14 cellular contexts compared by ENCODE assay signal in the genomic region with DNA sequence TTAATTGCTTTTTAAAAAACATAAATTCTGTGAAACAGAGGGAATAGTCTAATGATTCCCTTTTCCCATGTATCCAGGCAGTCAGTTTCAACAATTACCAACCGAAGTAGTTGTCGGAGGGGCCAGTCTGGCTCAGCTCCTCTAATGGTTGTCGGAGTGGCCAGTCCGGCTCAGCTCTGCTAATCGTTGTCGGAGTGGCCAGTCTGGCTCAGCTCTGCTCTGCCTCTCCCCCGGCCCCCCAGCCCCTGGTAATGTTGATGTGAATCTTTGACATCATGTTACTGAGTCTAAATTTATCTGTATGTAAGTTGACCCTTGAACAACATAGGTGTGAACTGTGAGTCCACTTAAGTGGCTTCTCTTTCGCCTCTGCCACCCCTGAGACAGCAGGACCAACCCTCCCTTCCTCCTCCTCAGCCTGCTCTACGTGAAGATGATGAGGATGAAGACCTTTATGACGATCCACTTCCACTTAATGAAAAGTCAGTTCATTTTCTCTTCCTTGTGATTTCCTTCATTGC. TPM values are rescaled to one million over a fixed set of nuclear protein-coding genes. Genes with fewer than 3 reads are reported as not detected.
DNase-seq lines count a peak whose midpoint lies in the region; ATAC-seq and TF ChIP-seq lines count a peak whose summit lies in the region.
"Had no signal": no experiment of that assay in that cellular context is flagged by ENCODE, and none has a peak within 500 bp of the region (broad histone marks: within the 10 kb centered on the region; RNA-seq: fewer than 3 reads in every experiment).

No MANE protein-coding gene starts in this region.

- H3K27ac ChIP-seq in right cardiac atrium (ENCODE audit: low read length), result no peak overlapping the region
- H3K27ac ChIP-seq in RWPE1, result peak overlapping the region; percentile 28; the same call in 1 of the 2 replicates
- no peak overlapping the region for H3K27ac ChIP-seq in suprapubic skin
- H3K27ac ChIP-seq: BLaER1 had no signal

- CTCF ChIA-PET in RWPE1 (lab: Yijun Ruan, JAX), result interaction anchor here (0.6 to 1.0 kb wide), 2 partner anchors 9 to 15 kb away, joined by 5 read pairs; no protein-coding TSS in a partner anchor

- ATAC-seq in Right ventricle myocardium inferior, result no peak
- no peak for ATAC-seq in right cardiac atrium
- ATAC-seq in GM21786 (IDR thresholded peaks at IDR 0.05; ENCODE audit: unreplicated experiment), result no peak

- no peak for TF ChIP-seq EP300 in suprapubic skin (IDR thresholded peaks at IDR 0.05)

- H3K36me3 ChIP-seq in suprapubic skin, result peaks cover 89% of the 10 kb centered on the region

- TF ChIP-seq CTCF in RWPE1 (conservative IDR thresholded peaks at IDR 0.05; ENCODE audit: low read depth) (no peak), suprapubic skin (IDR thresholded peaks at IDR 0.05) (no peak)

- POLR2A ChIA-PET in RWPE1 (lab: Yijun Ruan, JAX; ENCODE audit: low non-redundant PET), result no interaction called here

- 83% methylated on average over 10 of the region's 10 CpGs for WGBS in right cardiac atrium
- 90% methylated on average over 10 of the region's 10 CpGs for WGBS in suprapubic skin

- H3K9me3 ChIP-seq in right cardiac atrium (ENCODE audit: control insufficient read depth, low read length), result no peaks in the 10 kb centered on the region
- no peaks in the 10 kb centered on the region for H3K9me3 ChIP-seq in suprapubic skin
- H3K9me3 ChIP-seq: BLaER1 had no signal

- no peak for TF ChIP-seq POLR2A in suprapubic skin (IDR thresholded peaks at IDR 0.05)

- H3K4me1 ChIP-seq in right cardiac atrium (ENCODE audit: control insufficient read depth, insufficient read depth, low read length) (no peaks in the 10 kb centered on the region), suprapubic skin (peaks cover 5% of the 10 kb centered on the region)
- H3K4me1 ChIP-seq: BLaER1 had no signal

- H3K27me3 ChIP-seq in right cardiac atrium (ENCODE audit: control insufficient read depth, insufficient read depth) (no peaks in the 10 kb centered on the region), suprapubic skin (no peaks in the 10 kb centered on the region)
- H3K27me3 ChIP-seq: BLaER1 had no signal

- DNase-seq in Right ventricle myocardium inferior (ENCODE audit: missing footprints) (peak; percentile 37), right cardiac atrium (no peak), RWPE1 (ENCODE audit: low spot score) (no peak), posterior vena cava (ENCODE audit: low spot score) (peak; percentile 51), suprapubic skin (ENCODE audit: low spot score in 2 of 2) (peak; percentile 8 to 33), NOMO-1 (lab: John Stamatoyannopoulos, UW; ENCODE audit: unreplicated experiment in 2 of 2) (no peak)
- DNase-seq: 8988T, AML-193, Calu3, DMS 273 treated with DMSO at 0.1 percent for 48 hours, GOT3, H9 had no signal

- no peak overlapping the region for H3K4me3 ChIP-seq in right cardiac atrium (ENCODE audit: low read length)
- no peak overlapping the region for H3K4me3 ChIP-seq in suprapubic skin
- H3K4me3 ChIP-seq: BLaER1 had no signal

- intact Hi-C loops in Right ventricle myocardium inferior (cut with DNase I), result no loop called here
- intact Hi-C loops in right cardiac atrium (cut with DNase I), result no loop called here
- intact Hi-C loops in posterior vena cava (cut with DNase I), result loop anchor here in 1 of 2 donors (5.0 kb wide), 1 partner anchor 563 kb away; no protein-coding TSS in a partner anchor

RNA-seq across cellular contexts. Expression of a gene that starts 9.4 kb away (rescaled TPM):
- total RNA-seq in Right ventricle myocardium inferior (134 TPM), right cardiac atrium (10 to 100 TPM; 64.1 to 90.1 (median 76.8) TPM), posterior vena cava (10 to 100 TPM; 25.4 to 25.8 TPM), suprapubic skin (10 to 100 TPM; 38.9 to 64.5 (median 51.2) TPM)
- polyA plus RNA-seq in right cardiac atrium, result 216 TPM

RNA-seq across cellular contexts. Expression of a gene that starts 11.0 kb away (rescaled TPM):
- 62.3 TPM for total RNA-seq in Right ventricle myocardium inferior
- total RNA-seq in right cardiac atrium, result 10 to 100 TPM; 40.8 to 51.3 (median 48.1) TPM
- polyA plus RNA-seq in right cardiac atrium, result 104 TPM
- total RNA-seq in posterior vena cava, result 10 to 100 TPM; 29.4 to 32.4 TPM
- total RNA-seq in suprapubic skin, result 10 to 100 TPM; 13.7 to 62.5 (median 41.2) TPM

Comparison
In these comparisons a context has a peak if more than half of its experiments do, and no peak if none do; other contexts are left out.
1. DNase-seq: peak in Right ventricle myocardium inferior (single experiment), posterior vena cava (single experiment) and suprapubic skin (2 of 2); none in right cardiac atrium (0 of 3), RWPE1 (single experiment) and NOMO-1 (0 of 2).